In the genomic region with DNA sequence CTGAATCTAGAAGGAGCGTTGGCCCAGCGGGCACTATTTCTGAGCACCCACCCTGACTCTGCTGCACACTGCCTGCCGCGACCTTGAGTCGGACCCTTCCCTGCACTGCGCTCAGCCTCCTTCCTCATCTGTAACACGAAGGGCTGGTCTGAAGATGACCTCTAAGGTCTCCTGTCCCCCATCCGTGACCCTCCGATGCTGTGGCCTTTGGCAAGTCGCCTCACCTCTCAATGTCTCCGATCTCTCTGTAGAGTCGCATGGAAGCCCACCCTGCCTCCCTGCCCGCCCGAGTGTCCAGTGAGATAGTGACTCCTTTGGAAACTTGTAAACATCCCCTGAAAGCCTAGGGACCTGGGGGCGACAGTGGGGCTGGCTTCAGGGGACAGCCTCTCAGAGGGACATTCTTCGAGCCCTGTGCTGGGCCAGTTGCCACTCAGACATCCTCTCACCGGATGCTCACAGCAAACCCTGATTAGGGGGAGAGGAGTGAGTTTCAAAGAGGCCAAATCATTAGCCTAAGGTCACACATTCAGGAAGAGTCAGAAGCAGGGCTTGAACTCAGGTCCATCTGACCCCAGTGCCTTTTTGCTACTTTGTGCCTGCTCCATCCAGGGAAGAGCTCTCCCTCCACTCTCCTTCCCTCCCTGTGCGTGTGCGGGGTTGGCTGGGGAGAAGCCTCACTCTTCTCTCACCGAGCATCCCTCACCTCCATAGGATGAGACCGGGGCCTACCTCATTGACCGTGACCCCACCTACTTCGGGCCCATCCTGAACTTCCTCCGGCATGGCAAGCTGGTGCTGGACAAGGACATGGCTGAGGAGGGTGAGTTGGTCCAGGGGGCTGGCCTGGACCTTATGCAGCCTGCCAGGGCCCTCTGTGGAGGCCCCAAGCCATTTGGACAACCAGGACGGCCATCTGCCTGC, we compare ENCODE assay signal across 10 cellular contexts. TPM values are rescaled to one million over a fixed set of nuclear protein-coding genes. Genes with fewer than 3 reads are reported as not detected.
DNase-seq lines count a peak whose midpoint lies in the region; ATAC-seq and TF ChIP-seq lines count a peak whose summit lies in the region.
"Had no signal": no experiment of that assay in that cellular context is flagged by ENCODE, and none has a peak within 500 bp of the region (broad histone marks: within the 10 kb centered on the region; RNA-seq: fewer than 3 reads in every experiment).

No MANE protein-coding gene starts in this region.

- no peak overlapping the region for H3K23ac ChIP-seq in H9 (ENCODE audit: insufficient read length, low read depth, low read length)

- H3K27ac Mint-ChIP-seq in H9: no peak overlapping the region
- peak overlapping the region; percentile 31 for H3K27ac Mint-ChIP-seq in activated CD8-positive, alpha-beta T cell treated with anti-CD3 and anti-CD28 coated beads for 36 hours

- H4K20me1 ChIP-seq in H9 (ENCODE audit: control insufficient read depth, insufficient read depth, insufficient read length): no peaks in the 10 kb centered on the region
- H4K20me1 ChIP-seq in hepatocyte (ENCODE audit: insufficient read depth, poor library complexity, severe bottlenecking): no peaks in the 10 kb centered on the region

- no peaks in the 10 kb centered on the region for H3K79me1 ChIP-seq in H9 (ENCODE audit: insufficient read depth, low read depth, low read length, poor library complexity, severe bottlenecking)

- H2AFZ ChIP-seq in H9 (ENCODE audit: low read length): no peak overlapping the region
- peak overlapping the region; percentile 92 for H2AFZ ChIP-seq in hepatocyte

- H2BK20ac ChIP-seq in H9 (ENCODE audit: low read depth, low read length, poor library complexity, severe bottlenecking): no peak overlapping the region

- H2BK15ac ChIP-seq in H9 (ENCODE audit: low read depth, low read length): no peak overlapping the region

- no peak overlapping the region for H4K5ac ChIP-seq in H9 (ENCODE audit: insufficient read length, low read depth, low read length)

- H3K4me3 Mint-ChIP-seq in H9: peak overlapping the region; percentile 71 to 75
- H3K4me3 Mint-ChIP-seq in activated CD8-positive, alpha-beta T cell treated with anti-CD3 and anti-CD28 coated beads for 36 hours: peak overlapping the region; percentile 79

- peaks cover 7 to 36% (median 12%) of the 10 kb centered on the region in 3 experiments; a peak in 6 of 7 replicates for H3K36me3 Mint-ChIP-seq in H9 (ENCODE audit: insufficient read depth in 1 of 3, low read depth in 3 of 3)
- peaks cover 5% of the 10 kb centered on the region for H3K36me3 Mint-ChIP-seq in activated CD8-positive, alpha-beta T cell treated with anti-CD3 and anti-CD28 coated beads for 36 hours (ENCODE audit: low read depth)

- H3K27me3 ChIP-seq in H9 (ENCODE audit: insufficient read depth, low read length): no peaks in the 10 kb centered on the region
- H3K27me3 ChIP-seq in hepatocyte: no peaks in the 10 kb centered on the region

- H3K4me2 ChIP-seq in H9 (ENCODE audit: insufficient read depth, insufficient read length, low read length) (peak overlapping the region; percentile 25), hepatocyte (peak overlapping the region; percentile 93)

- POLR2A ChIA-PET in activated CD8-positive, alpha-beta T cell treated with anti-CD3 and anti-CD28 coated beads for 36 hours (lab: Charles Lee): interaction anchor here (0.8 to 1.6 kb wide), 10 partner anchors 8 to 125 kb away, joined by 3 to 7 read pairs (median 3); partner anchors contain the start of gene IL2RB

- peaks cover 18% of the 10 kb centered on the region for H3K27me3 Mint-ChIP-seq in H9 (ENCODE audit: low read depth)
- no peaks in the 10 kb centered on the region for H3K27me3 Mint-ChIP-seq in activated CD8-positive, alpha-beta T cell treated with anti-CD3 and anti-CD28 coated beads for 36 hours

- no peak overlapping the region for H2BK120ac ChIP-seq in H9 (ENCODE audit: low read depth, low read length, poor library complexity, severe bottlenecking)

- no peak overlapping the region for H3K56ac ChIP-seq in H9 (ENCODE audit: insufficient read length, low read depth, low read length)

- no peak overlapping the region; the same call in 1 of the 2 replicates for H3K14ac ChIP-seq in H9 (ENCODE audit: insufficient read depth, low read length)

- no peak overlapping the region for H2AK5ac ChIP-seq in H9 (ENCODE audit: insufficient read length, low read length)

- H2BK12ac ChIP-seq in H9 (ENCODE audit: insufficient read length, low read depth, low read length): no peak overlapping the region

- no peaks in the 10 kb centered on the region for H3K36me3 ChIP-seq in hepatocyte (replicated peaks; ENCODE audit: insufficient read depth, low read depth)

- H3K4me3 ChIP-seq in hepatocyte (peak overlapping the region; percentile 93), skin epidermis (peak overlapping the region; percentile 41 to 76 (median 68))

- H3K27ac ChIP-seq in H9 (ENCODE audit: insufficient read length, low read depth, low read length) (no peak overlapping the region), hepatocyte (no peak overlapping the region), skin epidermis (peak overlapping the region in 12 of 21 experiments; percentile 39 to 88 (median 70))

- H4K91ac ChIP-seq in H9 (ENCODE audit: insufficient read length, low read depth, low read length): no peak overlapping the region

- H3K4ac ChIP-seq in H9 (ENCODE audit: low read depth, low read length): no peak overlapping the region

- H3K23me2 ChIP-seq in H9 (ENCODE audit: insufficient read length, low read depth, low read length, poor library complexity, severe bottlenecking): peaks cover 5% of the 10 kb centered on the region

- H3K18ac ChIP-seq in H9 (ENCODE audit: insufficient read length, low read depth, low read length): no peak overlapping the region

- TF ChIP-seq CTCF in H9 (conservative IDR thresholded peaks at IDR 0.05): no peak
- TF ChIP-seq CTCF in activated CD8-positive, alpha-beta T cell treated with anti-CD3 and anti-CD28 coated beads for 36 hours (IDR thresholded peaks at IDR 0.05): no peak
- no peak for TF ChIP-seq CTCF in hepatocyte (IDR thresholded peaks at IDR 0.05; ENCODE audit: poor library complexity)

- no peak overlapping the region for H3K9ac ChIP-seq in H9 (ENCODE audit: extremely low read depth, insufficient read length, low read length)

- H3K9me3 ChIP-seq in H9 (ENCODE audit: control insufficient read depth, low read depth, low read length): no peaks in the 10 kb centered on the region
- no peaks in the 10 kb centered on the region for H3K9me3 ChIP-seq in hepatocyte (ENCODE audit: low read depth)

- peaks cover 4 to 12% of the 10 kb centered on the region in 2 experiments for H3K4me1 Mint-ChIP-seq in H9
- peaks cover 14% of the 10 kb centered on the region for H3K4me1 Mint-ChIP-seq in activated CD8-positive, alpha-beta T cell treated with anti-CD3 and anti-CD28 coated beads for 36 hours (ENCODE audit: low read depth)

- no peaks in the 10 kb centered on the region for H3K4me1 ChIP-seq in H9 (ENCODE audit: insufficient read depth, low read length)
- H3K4me1 ChIP-seq in hepatocyte (ENCODE audit: insufficient read depth): peaks cover 5% of the 10 kb centered on the region

- WGBS in H9 (ENCODE audit: extremely low coverage, insufficient read length, low lambda C conversion rate): no CpG with 5 or more reads among the region's 25 CpGs
- 88% methylated on average over 25 of the region's 25 CpGs for WGBS in hepatocyte (ENCODE audit: low lambda C conversion rate, missing lambda C conversion rate)

- no peak overlapping the region for H2BK5ac ChIP-seq in H9 (ENCODE audit: insufficient read length, low read length)

- CTCF ChIA-PET in activated CD8-positive, alpha-beta T cell treated with anti-CD3 and anti-CD28 coated beads for 36 hours (lab: Charles Lee): interaction anchor here (1.1 to 3.8 kb wide), 3 partner anchors 7 to 147 kb away, joined by 3 to 18 read pairs (median 3); no protein-coding TSS in a partner anchor

- H3K9me3 Mint-ChIP-seq in H9: no peaks in the 10 kb centered on the region; a peak in 1 of 5 replicates
- H3K9me3 Mint-ChIP-seq in activated CD8-positive, alpha-beta T cell treated with anti-CD3 and anti-CD28 coated beads for 36 hours: no peaks in the 10 kb centered on the region

- no peak for ATAC-seq in activated CD8-positive, alpha-beta T cell treated with anti-CD3 and anti-CD28 coated beads for 36 hours
- ATAC-seq in GM18870 (IDR thresholded peaks at IDR 0.05; ENCODE audit: unreplicated experiment): no peak
- ATAC-seq in left lobe of liver: no peak

- no peak overlapping the region for H3T11ph ChIP-seq in H9 (ENCODE audit: low read length)

- no peaks in the 10 kb centered on the region for H3K79me2 ChIP-seq in H9 (ENCODE audit: insufficient read depth, low read length)
- no peaks in the 10 kb centered on the region for H3K79me2 ChIP-seq in hepatocyte

- no peaks in the 10 kb centered on the region for H3K9me2 ChIP-seq in hepatocyte (replicated peaks; ENCODE audit: insufficient read depth)

- DNase-seq in H9: no peak
- no peak for DNase-seq in activated CD8-positive, alpha-beta T cell treated with anti-CD3 and anti-CD28 coated beads for 36 hours
- no peak for DNase-seq in hepatocyte (ENCODE audit: low spot score)
- no peak for DNase-seq in NCI-H2227 treated with DMSO at 0.1 percent for 48 hours (lab: John Stamatoyannopoulos, UW)
- no peak for DNase-seq in germinal center (ENCODE audit: low spot score)
- no peak for DNase-seq in left lobe of liver (ENCODE audit: low spot score)
- DNase-seq: NCI-H226 had no signal

- no peak overlapping the region for H4K8ac ChIP-seq in H9 (replicated peaks; ENCODE audit: insufficient read length, low read depth, low read length)

- intact Hi-C loops in activated CD8-positive, alpha-beta T cell treated with anti-CD3 and anti-CD28 coated beads for 36 hours (cut with micrococcal nuclease): no loop called here

RNA-seq across cellular contexts. Expression of gene KCTD17, which starts 1.1 kb away (rescaled TPM):
- total RNA-seq in H9 (2021): 34.1 and 36.8 TPM in 2 replicates
- 10 to 100 TPM; 30.3 to 30.6 TPM for total RNA-seq in activated CD8-positive, alpha-beta T cell treated with anti-CD3 and anti-CD28 coated beads for 36 hours
- total RNA-seq in hepatocyte: 15.2 and 22.6 TPM in 2 replicates
- 25.4 and 33.4 TPM in 2 replicates for polyA plus RNA-seq in hepatocyte
- 2.0 TPM for total RNA-seq in left lobe of liver

RNA-seq across cellular contexts. Expression of gene MPST, which starts 33.1 kb away (rescaled TPM):
- total RNA-seq in H9 (2021) (70.5 and 72.8 TPM in 2 replicates), hepatocyte (136 and 156 TPM in 2 replicates), left lobe of liver (247 TPM)
- 1 to 10 TPM; 8.5 to 9.1 TPM for total RNA-seq in activated CD8-positive, alpha-beta T cell treated with anti-CD3 and anti-CD28 coated beads for 36 hours
- polyA plus RNA-seq in hepatocyte: 179 and 193 TPM in 2 replicates

RNA-seq across cellular contexts. Expression of gene TST, which starts 33.4 kb away (rescaled TPM):
- 31.2 and 31.9 TPM in 2 replicates for total RNA-seq in H9 (2021)
- 1 to 10 TPM; 1.2 to 1.8 TPM for total RNA-seq in activated CD8-positive, alpha-beta T cell treated with anti-CD3 and anti-CD28 coated beads for 36 hours
- total RNA-seq in hepatocyte: 111 and 114 TPM in 2 replicates
- 47.0 and 50.2 TPM in 2 replicates for polyA plus RNA-seq in hepatocyte
- 349 TPM for total RNA-seq in left lobe of liver

RNA-seq across cellular contexts. Expression of gene TMPRSS6, which starts 56.9 kb away (rescaled TPM):
- total RNA-seq in H9 (2021) (not detected in 2 replicates), hepatocyte (43.3 and 49.8 TPM in 2 replicates), left lobe of liver (107 TPM)
- total RNA-seq in activated CD8-positive, alpha-beta T cell treated with anti-CD3 and anti-CD28 coated beads for 36 hours: 10 to 100 TPM; 11.3 to 12.4 TPM
- polyA plus RNA-seq in hepatocyte: 21.3 and 34.4 TPM in 2 replicates
- total RNA-seq: dermis microvascular lymphatic vessel endothelial cell had no signal

Comparison
In these comparisons a context has a peak if more than half of its experiments do, and no peak if none do; other contexts are left out.
1. H3K27ac ChIP-seq: peak in skin epidermis (12 of 21); none in H9 (single experiment) and hepatocyte (single experiment).
2. RNA of gene TST, which starts 33.4 kb away (total RNA-seq): 349 TPM in left lobe of liver (single experiment), 111 to 114 TPM in hepatocyte and 31.2 to 31.9 TPM in H9; 1.2 to 1.8 TPM in activated CD8-positive, alpha-beta T cell treated with anti-CD3 and anti-CD28 coated beads for 36 hours; every median in the first group is over 10 times any median in the second.